ENCODE assay signal across 22 cellular contexts in the genomic region with DNA sequence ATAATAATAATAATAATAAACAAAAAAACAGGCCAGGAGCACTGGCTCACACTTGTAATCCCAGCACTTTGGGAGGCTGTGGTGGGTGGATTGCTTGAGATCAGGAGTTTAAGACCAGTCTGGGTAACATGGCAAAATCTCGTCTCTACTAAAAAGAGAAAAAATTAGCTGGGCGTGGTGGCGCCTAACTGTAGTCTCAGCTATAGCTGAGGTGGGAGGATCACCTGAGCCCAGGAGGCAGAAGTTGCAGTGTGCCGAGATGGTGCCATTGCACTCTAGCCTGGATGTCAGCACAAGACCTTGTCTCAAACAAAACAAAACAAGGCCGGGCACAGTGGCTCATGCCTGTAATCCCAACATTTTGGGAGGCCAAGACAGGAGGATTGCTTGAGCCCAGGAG. TPM values are rescaled to one million over a fixed set of nuclear protein-coding genes. Genes with fewer than 3 reads are reported as not detected.
"Had no signal": no experiment of that assay in that cellular context is flagged by ENCODE, and none has a peak within 500 bp of the region (broad histone marks: within the 10 kb centered on the region; RNA-seq: fewer than 3 reads in every experiment).

No MANE protein-coding gene starts in this region.

- H3K4me3 ChIP-seq: colonic mucosa, esophagus squamous epithelium, gastrocnemius medialis, heart right ventricle, left lung, lung had no signal

- ATAC-seq: effector memory CD8-positive, alpha-beta T cell; esophagus mucosa; gastrocnemius medialis; heart right ventricle; left cardiac atrium; left ventricle myocardium superior had no signal

- H3K27me3 ChIP-seq: colonic mucosa, esophagus squamous epithelium, gastrocnemius medialis, heart right ventricle, left lung had no signal

- DNase-seq: colonic mucosa; cortex of kidney; effector CD8-positive, alpha-beta T cell; effector memory CD8-positive, alpha-beta T cell; endodermal cell; esophagus squamous epithelium; foreskin fibroblast; foreskin melanocyte; gastrocnemius medialis; glutamatergic neuron; heart right ventricle; hippocampal formation; left cardiac atrium; left lung; left ventricle myocardium superior; mammary epithelial cell; mesendoderm; midbrain had no signal

- H3K27ac ChIP-seq: colonic mucosa, epithelial cell of prostate, esophagus squamous epithelium, gastrocnemius medialis, heart right ventricle had no signal

- H3K9me3 ChIP-seq: colonic mucosa, esophagus squamous epithelium, gastrocnemius medialis, heart right ventricle, left lung had no signal

- H3K36me3 ChIP-seq: colonic mucosa, gastrocnemius medialis had no signal

RNA-seq across cellular contexts. Expression of a gene that starts 23.9 kb away (rescaled TPM):
- total RNA-seq: colonic mucosa, gastrocnemius medialis, mononuclear cell had no signal

RNA-seq across cellular contexts. Expression of a gene that starts 35.1 kb away (rescaled TPM):
- total RNA-seq: mononuclear cell had no signal
